8 cellular contexts compared by ENCODE assay signal in the genomic region with DNA sequence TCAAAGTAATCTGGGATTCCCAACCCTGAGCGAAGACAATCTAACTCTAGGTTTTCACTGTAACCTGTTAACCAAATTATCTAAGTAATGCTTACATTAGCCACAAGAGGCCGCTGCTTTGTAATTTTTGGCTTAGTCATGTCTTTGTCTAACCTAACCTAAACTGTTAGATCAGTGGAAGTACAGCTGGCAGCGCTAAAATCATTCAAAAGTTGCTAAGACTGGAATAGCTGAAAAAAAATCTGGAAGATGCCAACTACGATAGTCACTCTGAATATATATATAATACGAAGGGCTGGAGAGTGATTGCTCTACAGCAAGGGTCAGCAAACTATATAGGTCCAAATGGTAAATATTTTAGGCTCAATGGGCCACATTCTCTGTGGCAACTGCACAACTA.
DNase-seq lines count a peak whose midpoint lies in the region; ATAC-seq and TF ChIP-seq lines count a peak whose summit lies in the region.

No MANE protein-coding gene starts in this region.

- H3K9me3 ChIP-seq in upper lobe of right lung, result no peaks in the 10 kb centered on the region

- H3K36me3 ChIP-seq in upper lobe of right lung, result peaks cover 48% of the 10 kb centered on the region

- H3K4me1 Mint-ChIP-seq in activated CD4-positive, alpha-beta T cell treated with anti-CD3 and anti-CD28 coated beads for 36 hours, result no peaks in the 10 kb centered on the region
- H3K4me1 Mint-ChIP-seq in naive B cell, result no peaks in the 10 kb centered on the region

- DNase-seq in COLO668 (lab: John Stamatoyannopoulos, UW; ENCODE audit: unreplicated experiment), result peak; percentile 17
- DNase-seq in NCI-H2196 (lab: John Stamatoyannopoulos, UW; ENCODE audit: unreplicated experiment), result peak; percentile 78
- peak; percentile 63 for DNase-seq in activated CD4-positive, alpha-beta T cell treated with anti-CD3 and anti-CD28 coated beads for 36 hours
- DNase-seq in epithelial cell of proximal tubule (ENCODE audit: low read depth), result no peak
- peak; percentile 14 for DNase-seq in naive B cell
- no peak for DNase-seq in upper lobe of right lung

- CTCF ChIA-PET in activated CD4-positive, alpha-beta T cell treated with anti-CD3 and anti-CD28 coated beads for 36 hours (lab: Charles Lee), result interaction anchor here (0.6 to 8.9 kb wide), 14 partner anchors 9 to 410 kb away, joined by 3 to 198 read pairs (median 4); no protein-coding TSS in a partner anchor

- POLR2A ChIA-PET in activated CD4-positive, alpha-beta T cell treated with anti-CD3 and anti-CD28 coated beads for 36 hours (lab: Charles Lee), result no interaction called here

- H3K4me1 ChIP-seq in upper lobe of right lung, result no peaks in the 10 kb centered on the region

- peak; percentile 89 for ATAC-seq in GM18870 (IDR thresholded peaks at IDR 0.05; ENCODE audit: unreplicated experiment)
- ATAC-seq in HG03060 (IDR thresholded peaks at IDR 0.05; ENCODE audit: low read depth, unreplicated experiment), result peak; percentile 75
- peak; percentile 83 for ATAC-seq in activated CD4-positive, alpha-beta T cell treated with anti-CD3 and anti-CD28 coated beads for 36 hours
- peak in 1 of 2 donors; percentile 52 for ATAC-seq in naive B cell (ENCODE audit: low read depth in 2 of 2)
- ATAC-seq in upper lobe of right lung, result peak; percentile 92

- H3K9me3 Mint-ChIP-seq in activated CD4-positive, alpha-beta T cell treated with anti-CD3 and anti-CD28 coated beads for 36 hours (ENCODE audit: low read depth), result no peaks in the 10 kb centered on the region
- H3K9me3 Mint-ChIP-seq in naive B cell, result no peaks in the 10 kb centered on the region

- H3K4me3 ChIP-seq in epithelial cell of proximal tubule (ENCODE audit: low read depth, low read length) (no peak overlapping the region), upper lobe of right lung (no peak overlapping the region)

- no peak overlapping the region for H3K27ac Mint-ChIP-seq in activated CD4-positive, alpha-beta T cell treated with anti-CD3 and anti-CD28 coated beads for 36 hours
- no peak overlapping the region for H3K27ac Mint-ChIP-seq in naive B cell

- H3K36me3 Mint-ChIP-seq in activated CD4-positive, alpha-beta T cell treated with anti-CD3 and anti-CD28 coated beads for 36 hours (ENCODE audit: low read depth), result peaks cover 12% of the 10 kb centered on the region
- peaks cover 0 to 13% of the 10 kb centered on the region in 2 donors for H3K36me3 Mint-ChIP-seq in naive B cell

- intact Hi-C loops in activated CD4-positive, alpha-beta T cell treated with anti-CD3 and anti-CD28 coated beads for 36 hours (cut with DNase I, micrococcal nuclease), result loop anchor here (1.0 to 10.0 kb wide), 7 partner anchors 39 to 673 kb away; no protein-coding TSS in a partner anchor
- intact Hi-C loops in upper lobe of right lung (cut with DNase I), result loop anchor here (5.0 kb wide), 1 partner anchor 288 kb away; no protein-coding TSS in a partner anchor

- peak; percentile 72 for TF ChIP-seq CTCF in epithelial cell of proximal tubule (conservative IDR thresholded peaks at IDR 0.05; ENCODE audit: low read depth, low read length)
- TF ChIP-seq CTCF in upper lobe of right lung (IDR thresholded peaks at IDR 0.05), result peak; percentile 77

- H3K27me3 ChIP-seq in upper lobe of right lung, result no peaks in the 10 kb centered on the region

- no peak overlapping the region for H3K4me3 Mint-ChIP-seq in activated CD4-positive, alpha-beta T cell treated with anti-CD3 and anti-CD28 coated beads for 36 hours
- no peak overlapping the region for H3K4me3 Mint-ChIP-seq in naive B cell

- no peak overlapping the region for H3K27ac ChIP-seq in upper lobe of right lung

- H3K27me3 Mint-ChIP-seq in activated CD4-positive, alpha-beta T cell treated with anti-CD3 and anti-CD28 coated beads for 36 hours, result no peaks in the 10 kb centered on the region
- H3K27me3 Mint-ChIP-seq in naive B cell, result no peaks in the 10 kb centered on the region

Comparison
In these comparisons a context has a peak if more than half of its experiments do, and no peak if none do; other contexts are left out.
1. DNase-seq: peak in COLO668 (single experiment), NCI-H2196 (single experiment), activated CD4-positive, alpha-beta T cell treated with anti-CD3 and anti-CD28 coated beads for 36 hours (single experiment) and naive B cell (single experiment); none in epithelial cell of proximal tubule (single experiment) and upper lobe of right lung (single experiment).